Comparison of ENCODE assay signal across 16 cellular contexts in the genomic region with DNA sequence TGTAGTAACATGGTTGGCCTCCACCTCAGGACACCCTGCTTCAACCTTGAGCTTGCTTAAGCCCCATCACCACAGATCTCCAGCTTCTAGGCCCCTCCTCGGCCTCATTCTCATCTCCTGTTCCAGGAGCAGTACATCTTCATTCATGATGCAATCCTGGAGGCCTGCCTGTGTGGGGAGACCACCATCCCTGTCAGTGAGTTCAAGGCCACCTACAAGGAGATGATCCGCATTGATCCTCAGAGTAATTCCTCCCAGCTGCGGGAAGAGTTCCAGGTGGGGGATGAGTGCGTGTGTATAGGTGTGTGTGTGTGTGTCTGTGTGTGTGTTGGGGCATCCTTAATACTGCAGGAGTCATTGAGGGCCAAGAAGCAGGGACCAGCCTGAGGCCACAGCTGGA.
DNase-seq lines count a peak whose midpoint lies in the region; ATAC-seq and TF ChIP-seq lines count a peak whose summit lies in the region.
"Had no signal": no experiment of that assay in that cellular context is flagged by ENCODE, and none has a peak within 500 bp of the region (broad histone marks: within the 10 kb centered on the region; RNA-seq: fewer than 3 reads in every experiment).

No MANE protein-coding gene starts in this region.

- no peaks in the 10 kb centered on the region for H4K20me1 ChIP-seq in osteoblast (ENCODE audit: insufficient read depth, low read length)

- H3K4me1 ChIP-seq in heart right ventricle (no peaks in the 10 kb centered on the region), osteoblast (ENCODE audit: insufficient read depth, low read length) (no peaks in the 10 kb centered on the region)
- H3K4me1 ChIP-seq: A549; BLaER1 treated with 17β-estradiol and CSF1 and Interleukin-3, amounts not matched to agents 10 nM and 100 nM; Caco-2 had no signal

- no peak overlapping the region for H3K4me2 ChIP-seq in osteoblast (ENCODE audit: insufficient read depth, low read length)
- H3K4me2 ChIP-seq: A549; BLaER1 treated with 17β-estradiol and CSF1 and Interleukin-3, amounts not matched to agents 10 nM and 100 nM had no signal

- no peaks in the 10 kb centered on the region for H3K27me3 ChIP-seq in heart right ventricle
- no peaks in the 10 kb centered on the region for H3K27me3 ChIP-seq in osteoblast (ENCODE audit: insufficient read depth, low read length)
- H3K27me3 ChIP-seq: BLaER1 treated with 17β-estradiol and CSF1 and Interleukin-3, amounts not matched to agents 10 nM and 100 nM had no signal

- H3K36me3 ChIP-seq in heart right ventricle (peaks cover 0 to 34% (median 0%) of the 10 kb centered on the region in 9 donors), osteoblast (ENCODE audit: insufficient read depth, low read length) (no peaks in the 10 kb centered on the region)
- H3K36me3 ChIP-seq: BLaER1 treated with 17β-estradiol and CSF1 and Interleukin-3, amounts not matched to agents 10 nM and 100 nM had no signal

- TF ChIP-seq CTCF in heart right ventricle (IDR thresholded peaks at IDR 0.05): no peak
- no peak for TF ChIP-seq CTCF in osteoblast (IDR thresholded peaks at IDR 0.05; ENCODE audit: extremely low read depth, low read depth, low read length)

- H3K9me3 ChIP-seq in heart right ventricle (no peaks in the 10 kb centered on the region), osteoblast (ENCODE audit: low read depth, low read length) (no peaks in the 10 kb centered on the region)
- H3K9me3 ChIP-seq: A549; BLaER1 treated with 17β-estradiol and CSF1 and Interleukin-3, amounts not matched to agents 10 nM and 100 nM; Caco-2 had no signal

- DNase-seq in cardiac septum (ENCODE audit: low spot score): peak; percentile 70
- DNase-seq in heart right ventricle: no peak
- peak; percentile 44 for DNase-seq in osteoblast (ENCODE audit: insufficient read length, low spot score, missing footprints)
- no peak for DNase-seq in putamen (ENCODE audit: low spot score)
- DNase-seq: AML-193; Caco-2; Calu3; CD4-positive, alpha-beta T cell; CD8-positive, alpha-beta T cell; DMS79 treated with DMSO at 0.1 percent for 48 hours; GF-D8 had no signal

- ATAC-seq in heart right ventricle (no peak), HG02678 (IDR thresholded peaks at IDR 0.05; ENCODE audit: unreplicated experiment) (no peak)
- ATAC-seq: A549; CD8-positive, alpha-beta T cell had no signal

- no peak overlapping the region for H3K4me3 ChIP-seq in heart right ventricle
- no peak overlapping the region for H3K4me3 ChIP-seq in osteoblast (ENCODE audit: insufficient read depth, low read length)
- H3K4me3 ChIP-seq: A549; BLaER1 treated with 17β-estradiol and CSF1 and Interleukin-3, amounts not matched to agents 10 nM and 100 nM had no signal

- WGBS in heart right ventricle, 2 donors: 93 to 94% methylated on average over 4 of the region's 4 CpGs

- H3K27ac ChIP-seq in heart right ventricle: no peak overlapping the region
- H3K27ac ChIP-seq in osteoblast (ENCODE audit: low read depth, low read length): no peak overlapping the region
- H3K27ac ChIP-seq: 22Rv1; A549; BLaER1 treated with 17β-estradiol and CSF1 and Interleukin-3, amounts not matched to agents 10 nM and 100 nM; C4-2B had no signal

- no peak overlapping the region for H2AFZ ChIP-seq in osteoblast (ENCODE audit: low read length)

- H3K79me2 ChIP-seq in osteoblast (ENCODE audit: insufficient read depth, low read length): no peaks in the 10 kb centered on the region

- intact Hi-C loops in cardiac septum (cut with DNase I) (no loop called here), heart right ventricle (cut with DNase I) (no loop called here)

Comparison
In these comparisons a context has a peak if more than half of its experiments do, and no peak if none do; other contexts are left out.
1. DNase-seq: peak in cardiac septum (single experiment) and osteoblast (single experiment); none in heart right ventricle (0 of 2) and putamen (single experiment).